ENCODE assay signal across 17 cellular contexts in the genomic region with DNA sequence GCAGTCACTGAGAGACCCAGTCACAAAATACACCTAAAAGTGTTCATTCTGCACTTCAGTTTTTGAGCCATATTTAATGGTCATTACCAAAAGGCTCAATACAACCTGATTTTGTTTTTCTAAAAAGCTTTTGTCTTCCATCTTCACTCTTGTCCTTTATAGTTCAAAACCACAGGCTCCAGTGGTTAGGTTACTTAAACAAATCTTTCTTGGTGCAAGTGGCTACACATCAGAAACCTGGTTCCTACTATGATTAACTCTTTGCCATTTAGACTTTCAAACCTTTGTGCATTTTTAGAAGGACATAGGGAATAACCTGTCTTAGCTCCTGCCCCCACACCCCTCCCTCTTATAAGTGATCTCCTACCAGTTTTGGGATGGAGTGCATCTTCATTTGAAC.
DNase-seq lines count a peak whose midpoint lies in the region; ATAC-seq, FAIRE-seq and TF ChIP-seq lines count a peak whose summit lies in the region.
"Had no signal": no experiment of that assay in that cellular context is flagged by ENCODE, and none has a peak within 500 bp of the region (broad histone marks: within the 10 kb centered on the region; RNA-seq: fewer than 3 reads in every experiment).

No MANE protein-coding gene starts in this region.

- H3K79me2 ChIP-seq in GM12878 (ENCODE audit: control insufficient read depth, insufficient read depth, low read length): no peaks in the 10 kb centered on the region

- no peaks in the 10 kb centered on the region for H4K20me1 ChIP-seq in GM12878 (ENCODE audit: control insufficient read depth, insufficient read depth)

- no TSS peak for BruUV-seq in GM12878 (replicated peaks; lab: Mats Ljungman, UMichigan)

- H3K36me3 ChIP-seq in GM12878 (ENCODE audit: control insufficient read depth in 2 of 2, insufficient read depth in 2 of 2, low read length in 1 of 2): no peaks in the 10 kb centered on the region

- TF ChIP-seq EP300 in GM12878 (IDR thresholded peaks at IDR 0.05; ENCODE audit: borderline replicate concordance in 1 of 2, control insufficient read depth in 1 of 2, low read depth in 2 of 2, low read length in 2 of 2): no peak

- SMC1A ChIA-PET in GM12878 (lab: Charles Lee; ENCODE audit: uncharacterized antibody, unreplicated experiment): no interaction called here

- H3K27ac ChIP-seq in GM12878 (ENCODE audit: control insufficient read depth, insufficient read depth): no peak overlapping the region
- H3K27ac ChIP-seq: A549, GM23248 had no signal

- POLR2A ChIA-PET in GM12878 (lab: Charles Lee): no interaction called here
- POLR2A ChIA-PET in naive thymus-derived CD8-positive, alpha-beta T cell (lab: Charles Lee): no interaction called here

- no peak for TF ChIP-seq CTCF in GM12878 (IDR thresholded peaks at IDR 0.05 in 2 of 3, conservative IDR thresholded peaks at IDR 0.05 in 1 of 3; ENCODE audit: control insufficient read depth in 2 of 3, extremely low read depth in 1 of 3, insufficient read depth in 1 of 3, low read depth in 3 of 3, low read length in 3 of 3)

- CTCF ChIA-PET in GM12878 (lab: Yijun Ruan, JAX): no interaction called here

- no peak overlapping the region for H3K9ac ChIP-seq in GM12878 (ENCODE audit: control insufficient read depth, insufficient read depth, low read length)
- H3K9ac ChIP-seq: GM23248 had no signal

- no peak overlapping the region for H3K4me2 ChIP-seq in GM12878 (ENCODE audit: control insufficient read depth, insufficient read depth)
- H3K4me2 ChIP-seq: A549 had no signal

- no peak overlapping the region for H2AFZ ChIP-seq in GM12878 (ENCODE audit: control insufficient read depth, low read depth, low read length)
- H2AFZ ChIP-seq: GM23248 had no signal

- no peak for DNase-seq in activated naive CD4-positive, alpha-beta T cell treated with anti-CD3 and anti-CD28 coated beads, Interleukin-2, amount 50 U/mL, for 72 hours (ENCODE audit: low spot score in 2 of 2)
- DNase-seq in activated naive CD4-positive, alpha-beta T cell treated with Interleukin-2 at 50 U/mL for 16 hours: no peak
- DNase-seq in GM12891 (ENCODE audit: insufficient read length, low spot score): no peak
- no peak for DNase-seq in GM12878 (ENCODE audit: low read depth, low spot score)
- DNase-seq in naive thymus-derived CD8-positive, alpha-beta T cell: no peak
- DNase-seq: 8988T; CD4-positive, alpha-beta memory T cell; DMS79 treated with DMSO at 0.1 percent for 48 hours; GF-D8; H7; HCEC 1CT had no signal

- ATAC-seq in activated naive CD4-positive, alpha-beta T cell treated with anti-CD3 and anti-CD28 coated beads, Interleukin-2, amount 50 U/mL, for 72 hours: peak; percentile 18 to 24
- ATAC-seq in HG02852 (IDR thresholded peaks at IDR 0.05; ENCODE audit: unreplicated experiment) (peak; percentile 51), GM12878 (peak; percentile 26; the same call in 2 of the 3 replicates), GM21526 (IDR thresholded peaks at IDR 0.05; ENCODE audit: low FRiP score, unreplicated experiment) (no peak), HG03342 (IDR thresholded peaks at IDR 0.05; ENCODE audit: unreplicated experiment) (no peak)
- ATAC-seq in naive thymus-derived CD8-positive, alpha-beta T cell: no peak
- ATAC-seq: A549 had no signal

- no peak overlapping the region for H3K27ac Mint-ChIP-seq in activated naive CD4-positive, alpha-beta T cell treated with anti-CD3 and anti-CD28 coated beads, Interleukin-2, amount 50 U/mL, for 72 hours
- peak overlapping the region in 1 of 10 donors; percentile 15 for H3K27ac Mint-ChIP-seq in naive thymus-derived CD8-positive, alpha-beta T cell
- H3K27ac Mint-ChIP-seq: CD4-positive, alpha-beta memory T cell had no signal

- intact Hi-C loops in GM12878 (cut with micrococcal nuclease; ENCODE audit: unreplicated experiment): no loop called here

- no peak for TF ChIP-seq RAD21 in GM12878 (IDR thresholded peaks at IDR 0.05; ENCODE audit: insufficient read depth, low read depth, low read length)

- FAIRE-seq in GM12891 (lab: Jason Lieb, UNC): peak; percentile 35
- no peak for FAIRE-seq in GM12878 (lab: Jason Lieb, UNC)
- FAIRE-seq: A549, H1 had no signal

- no peaks in the 10 kb centered on the region for H3K9me3 ChIP-seq in GM12878 (replicated peaks; ENCODE audit: control insufficient read depth, insufficient read depth, low read length)
- H3K9me3 ChIP-seq: A549 had no signal

- no peaks in the 10 kb centered on the region for H3K9me3 Mint-ChIP-seq in activated naive CD4-positive, alpha-beta T cell treated with anti-CD3 and anti-CD28 coated beads, Interleukin-2, amount 50 U/mL, for 72 hours
- H3K9me3 Mint-ChIP-seq in naive thymus-derived CD8-positive, alpha-beta T cell: no peaks in the 10 kb centered on the region
- H3K9me3 Mint-ChIP-seq: CD4-positive, alpha-beta memory T cell had no signal

- H3K27me3 Mint-ChIP-seq in naive thymus-derived CD8-positive, alpha-beta T cell: no peaks in the 10 kb centered on the region
- H3K27me3 Mint-ChIP-seq: CD4-positive, alpha-beta memory T cell had no signal

- no peak overlapping the region for H3K4me3 ChIP-seq in GM12878
- H3K4me3 ChIP-seq: A549, GM23248 had no signal

- in situ Hi-C loops in GM12878 (cut with MboI): no loop called here

- H3K4me3 Mint-ChIP-seq in naive thymus-derived CD8-positive, alpha-beta T cell: no peak overlapping the region
- H3K4me3 Mint-ChIP-seq: CD4-positive, alpha-beta memory T cell had no signal

- RAD21 ChIA-PET in GM12878 (lab: Charles Lee; ENCODE audit: unreplicated experiment): no interaction called here

- no peaks in the 10 kb centered on the region for H3K27me3 ChIP-seq in GM12878 (replicated peaks in 1 of 2; ENCODE audit: control insufficient read depth in 2 of 2, insufficient read depth in 2 of 2, low read length in 1 of 2)

- peaks cover 0 to 7% of the 10 kb centered on the region in 2 donors for H3K36me3 Mint-ChIP-seq in activated naive CD4-positive, alpha-beta T cell treated with anti-CD3 and anti-CD28 coated beads, Interleukin-2, amount 50 U/mL, for 72 hours
- peaks cover 0 to 15% (median 7%) of the 10 kb centered on the region in 3 donors for H3K36me3 Mint-ChIP-seq in naive thymus-derived CD8-positive, alpha-beta T cell

- H3K4me1 Mint-ChIP-seq in naive thymus-derived CD8-positive, alpha-beta T cell: peaks cover 0 to 16% (median 7%) of the 10 kb centered on the region in 4 donors

- no peak for TF ChIP-seq POLR2A in GM12891 (IDR thresholded peaks at IDR 0.05; ENCODE audit: low read depth, low read length)
- no peak for TF ChIP-seq POLR2A in GM12878 (IDR thresholded peaks at IDR 0.05; ENCODE audit: low read depth, low read length)

- no peaks in the 10 kb centered on the region; the same call in 1 of the 2 replicates for H3K4me1 ChIP-seq in GM12878 (ENCODE audit: control insufficient read depth, insufficient read depth, low read length)

TF ChIP-seq in GM12891, 5 proteins besides CTCF, POLR2A, EP300 and RAD21:
- no peak for TF ChIP-seq PAX5 (IDR thresholded peaks at IDR 0.05; ENCODE audit: insufficient read depth, low read length, severe bottlenecking)
- no peak for TF ChIP-seq POU2F2 (IDR thresholded peaks at IDR 0.05; ENCODE audit: low read depth, low read length)
- no peak for TF ChIP-seq POLR2AphosphoS5 (IDR thresholded peaks at IDR 0.05; ENCODE audit: low read depth, low read length)
- TF ChIP-seq TAF1 (IDR thresholded peaks at IDR 0.05; ENCODE audit: low read depth, low read length): no peak
- no peak for TF ChIP-seq SPI1 (IDR thresholded peaks at IDR 0.05; ENCODE audit: low read depth, low read length)

TF ChIP-seq in GM12878, 131 proteins besides CTCF, POLR2A, EP300 and RAD21:
- TF ChIP-seq DPF2 (IDR thresholded peaks at IDR 0.05) (no peak), HDAC2 (IDR thresholded peaks at IDR 0.05) (no peak), ASH2L (IDR thresholded peaks at IDR 0.05; ENCODE audit: borderline replicate concordance, low read depth) (no peak), RUNX3 (IDR thresholded peaks at IDR 0.05; ENCODE audit: low read length) (peak; percentile 43; the same call in 1 of the 2 replicates)
TF ChIP-seq in GM12878: peak in this region for 1.

Comparison
In these comparisons a context has a peak if more than half of its experiments do, and no peak if none do; other contexts are left out.
1. ATAC-seq: peak in activated naive CD4-positive, alpha-beta T cell treated with anti-CD3 and anti-CD28 coated beads, Interleukin-2, amount 50 U/mL, for 72 hours (2 of 2), HG02852 (single experiment) and GM12878 (single experiment); none in GM21526 (single experiment), naive thymus-derived CD8-positive, alpha-beta T cell (0 of 2) and HG03342 (single experiment).